Comparison of ENCODE assay signal across 11 cellular contexts in the genomic region with DNA sequence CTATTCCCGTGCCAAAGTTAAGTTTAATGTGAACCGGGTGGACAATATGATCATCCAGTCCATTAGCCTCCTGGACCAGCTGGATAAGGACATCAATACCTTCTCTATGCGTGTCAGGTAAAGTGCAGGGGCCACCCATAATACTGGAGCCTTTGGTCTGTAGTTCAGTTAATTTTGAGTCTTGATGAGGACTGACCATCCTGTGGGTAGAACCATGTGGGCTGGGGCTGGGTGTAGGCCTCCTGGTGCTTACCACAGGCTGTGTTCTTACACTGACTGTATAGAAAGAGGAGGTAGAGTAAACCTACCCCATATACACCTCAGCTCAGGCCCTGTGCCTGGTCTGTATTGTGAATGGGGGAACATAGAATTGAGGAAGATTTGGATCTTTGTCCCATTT. TPM values are rescaled to one million over a fixed set of nuclear protein-coding genes. Genes with fewer than 3 reads are reported as not detected.
DNase-seq lines count a peak whose midpoint lies in the region; ATAC-seq and TF ChIP-seq lines count a peak whose summit lies in the region.
"Had no signal": no experiment of that assay in that cellular context is flagged by ENCODE, and none has a peak within 500 bp of the region (broad histone marks: within the 10 kb centered on the region; RNA-seq: fewer than 3 reads in every experiment).

No MANE protein-coding gene starts in this region.

- peaks cover 65% of the 10 kb centered on the region for H3K36me3 Mint-ChIP-seq in CD8-positive, alpha-beta T cell
- peaks cover 27% of the 10 kb centered on the region for H3K36me3 Mint-ChIP-seq in activated naive CD8-positive, alpha-beta T cell
- H3K36me3 Mint-ChIP-seq in mesothelial cell of epicardium, result peaks cover 37% of the 10 kb centered on the region

- peak overlapping the region; percentile 88 for H3K4me3 Mint-ChIP-seq in CD8-positive, alpha-beta T cell
- H3K4me3 Mint-ChIP-seq in activated naive CD8-positive, alpha-beta T cell, result peak overlapping the region; percentile 91
- H3K4me3 Mint-ChIP-seq in mesothelial cell of epicardium, result peak overlapping the region; percentile 87

- peaks cover 20% of the 10 kb centered on the region for H3K4me1 ChIP-seq in CD8-positive, alpha-beta T cell (ENCODE audit: insufficient read depth, low read length)
- 0 out of 2 replicates have a peak, but pooled peaks cover 4% of the 10 kb centered on the region for H3K4me1 ChIP-seq in HUES6 (ENCODE audit: control insufficient read depth, insufficient read depth, low read length)
- H3K4me1 ChIP-seq in upper lobe of right lung, result peaks cover 19% of the 10 kb centered on the region

- TF ChIP-seq CTCF in CD8-positive, alpha-beta T cell (IDR thresholded peaks at IDR 0.05), result no peak
- TF ChIP-seq CTCF in mesothelial cell of epicardium (IDR thresholded peaks at IDR 0.05; ENCODE audit: unreplicated experiment), result no peak
- no peak for TF ChIP-seq CTCF in upper lobe of right lung (IDR thresholded peaks at IDR 0.05)

- no peaks in the 10 kb centered on the region for H3K9me3 Mint-ChIP-seq in CD8-positive, alpha-beta T cell
- no peaks in the 10 kb centered on the region for H3K9me3 Mint-ChIP-seq in activated naive CD8-positive, alpha-beta T cell (ENCODE audit: low read depth)
- H3K9me3 Mint-ChIP-seq in mesothelial cell of epicardium, result no peaks in the 10 kb centered on the region

- peak overlapping the region; percentile 74 for H3K27ac Mint-ChIP-seq in CD8-positive, alpha-beta T cell
- peak overlapping the region; percentile 86 for H3K27ac Mint-ChIP-seq in activated naive CD8-positive, alpha-beta T cell
- H3K27ac Mint-ChIP-seq in mesothelial cell of epicardium, result peak overlapping the region; percentile 66

- H3K4me1 Mint-ChIP-seq in CD8-positive, alpha-beta T cell (ENCODE audit: low read depth), result peaks cover 40% of the 10 kb centered on the region
- H3K4me1 Mint-ChIP-seq in activated naive CD8-positive, alpha-beta T cell (ENCODE audit: low read depth), result peaks cover 52% of the 10 kb centered on the region
- peaks cover 18% of the 10 kb centered on the region for H3K4me1 Mint-ChIP-seq in mesothelial cell of epicardium

- intact Hi-C loops in CD8-positive, alpha-beta T cell (cut with DNase I, micrococcal nuclease), result loop anchor here (5.0 to 10.0 kb wide), 7 partner anchors 133 to 1810 kb away; a partner anchor contains a TSS
- intact Hi-C loops in upper lobe of right lung (cut with DNase I), result no loop called here

- no peak overlapping the region for H3K9ac ChIP-seq in HUES6 (ENCODE audit: low read length)

- no peaks in the 10 kb centered on the region for H3K27me3 Mint-ChIP-seq in CD8-positive, alpha-beta T cell (ENCODE audit: low read depth)
- H3K27me3 Mint-ChIP-seq in activated naive CD8-positive, alpha-beta T cell, result no peaks in the 10 kb centered on the region
- no peaks in the 10 kb centered on the region for H3K27me3 Mint-ChIP-seq in mesothelial cell of epicardium (ENCODE audit: low read depth)

- H3K36me3 ChIP-seq in CD8-positive, alpha-beta T cell (ENCODE audit: insufficient read depth, low read length), result peaks cover 53% of the 10 kb centered on the region
- H3K36me3 ChIP-seq in HUES6 (ENCODE audit: control insufficient read depth, insufficient read depth, low read length) (peaks cover 69% of the 10 kb centered on the region), upper lobe of right lung (peaks cover 62% of the 10 kb centered on the region)

- POLR2A ChIA-PET in CD8-positive, alpha-beta T cell (lab: Charles Lee), result interaction anchor here (1.7 kb wide), 1 partner anchor 9 kb away, joined by 10 read pairs; a partner anchor contains a TSS

- no peaks in the 10 kb centered on the region for H3K27me3 ChIP-seq in CD8-positive, alpha-beta T cell (ENCODE audit: insufficient read depth, low read length)
- H3K27me3 ChIP-seq in HUES6 (ENCODE audit: control insufficient read depth, insufficient read depth, low read length) (no peaks in the 10 kb centered on the region), upper lobe of right lung (no peaks in the 10 kb centered on the region)
- H3K27me3 ChIP-seq: suprapubic skin had no signal

- CTCF ChIA-PET in CD8-positive, alpha-beta T cell (lab: Charles Lee), result interaction anchor here (0.5 to 1.4 kb wide), 4 partner anchors 19 to 203 kb away, joined by 3 to 6 read pairs (median 4); no protein-coding TSS in a partner anchor

- no peak overlapping the region for H3K4me3 ChIP-seq in CD8-positive, alpha-beta T cell (ENCODE audit: low read depth, low read length)
- H3K4me3 ChIP-seq in HUES6 (ENCODE audit: low read depth, low read length), result peak overlapping the region; percentile 78
- no peak overlapping the region for H3K4me3 ChIP-seq in upper lobe of right lung

- no peaks in the 10 kb centered on the region for H3K9me3 ChIP-seq in CD8-positive, alpha-beta T cell (ENCODE audit: low read length)
- no peaks in the 10 kb centered on the region for H3K9me3 ChIP-seq in HUES6 (ENCODE audit: control insufficient read depth, insufficient read depth, low read depth, low read length)
- H3K9me3 ChIP-seq in upper lobe of right lung, result no peaks in the 10 kb centered on the region
- H3K9me3 ChIP-seq: suprapubic skin had no signal

- no peak overlapping the region for H3K27ac ChIP-seq in CD8-positive, alpha-beta T cell (ENCODE audit: low read depth, low read length)
- H3K27ac ChIP-seq in HUES6 (ENCODE audit: low read depth, low read length) (no peak overlapping the region), upper lobe of right lung (no peak overlapping the region)
- H3K27ac ChIP-seq: suprapubic skin had no signal

- DNase-seq in CD8-positive, alpha-beta T cell, result no peak
- DNase-seq in mesothelial cell of epicardium (ENCODE audit: low spot score in 2 of 2, unreplicated experiment in 2 of 2) (no peak), DMS153 treated with DMSO at 0.1 percent for 48 hours (lab: John Stamatoyannopoulos, UW; ENCODE audit: unreplicated experiment) (no peak), upper lobe of right lung (no peak)
- DNase-seq: NCI-H1105 had no signal

- no peak for ATAC-seq in CD8-positive, alpha-beta T cell
- ATAC-seq in GM21619 (IDR thresholded peaks at IDR 0.05; ENCODE audit: unreplicated experiment) (no peak), upper lobe of right lung (no peak), HG03571 (IDR thresholded peaks at IDR 0.05; ENCODE audit: unreplicated experiment) (no peak)

RNA-seq across cellular contexts. Expression of a gene that starts 2.4 kb away (rescaled TPM):
- 100 to 1,000 TPM; 311 to 317 TPM for total RNA-seq in CD8-positive, alpha-beta T cell
- total RNA-seq in mesothelial cell of epicardium (258 to 275 TPM (median 267 TPM) in 3 replicates), upper lobe of right lung (88.4 TPM)

RNA-seq across cellular contexts. Expression of a gene that starts 9.2 kb away (rescaled TPM):
- total RNA-seq in CD8-positive, alpha-beta T cell, result 100 to 1,000 TPM; 174 to 184 TPM
- total RNA-seq in mesothelial cell of epicardium, result 87.9 to 93.1 TPM (median 91.6 TPM) in 3 replicates
- total RNA-seq in upper lobe of right lung, result 65.5 TPM

RNA-seq across cellular contexts. Expression of a gene that starts 37.7 kb away (rescaled TPM):
- total RNA-seq in CD8-positive, alpha-beta T cell, result 1 to 10 TPM; 5.8 TPM
- total RNA-seq in mesothelial cell of epicardium (65.5 to 78.8 TPM (median 66.4 TPM) in 3 replicates), upper lobe of right lung (19.5 TPM)
- total RNA-seq: G401 had no signal
